In genomic region chr3:195522254-195523023, GRCh38 we compare ENCODE assay signal across 8 cellular contexts. TPM values are rescaled to one million over a fixed set of nuclear protein-coding genes. Genes with fewer than 3 reads are reported as not detected.
DNase-seq lines count a peak whose midpoint lies in the region; ATAC-seq and TF ChIP-seq lines count a peak whose summit lies in the region.

No MANE protein-coding gene starts in this region.

- peaks cover 32% of the 10 kb centered on the region for H3K36me3 ChIP-seq in DND-41 (ENCODE audit: insufficient read depth, low read length)
- peaks cover 7 to 12% of the 10 kb centered on the region in 2 donors for H3K36me3 ChIP-seq in thyroid gland

- no peaks in the 10 kb centered on the region for H3K9me3 Mint-ChIP-seq in activated T-cell treated with anti-CD3 and anti-CD28 coated beads, Interleukin-2, amount 50 U/mL, for 72 hours

- H3K4me1 ChIP-seq in DND-41 (ENCODE audit: insufficient read depth, low read length): no peaks in the 10 kb centered on the region
- H3K4me1 ChIP-seq in thyroid gland: no peaks in the 10 kb centered on the region

- WGBS in thyroid gland, 2 donors: 64 to 68% methylated on average over 6 of the region's 6 CpGs

- no peak for DNase-seq in DND-41
- DNase-seq in NCI-H1694 (lab: John Stamatoyannopoulos, UW): peak; percentile 42
- DNase-seq in activated T-cell treated with anti-CD3 and anti-CD28 coated beads, Interleukin-2, amount 50 U/mL, for 72 hours: no peak
- peak; percentile 42 for DNase-seq in iPS-NIHi11 (ENCODE audit: low spot score)
- no peak for DNase-seq in thyroid gland

- H3K27me3 ChIP-seq in DND-41 (ENCODE audit: insufficient read depth, low read length, poor library complexity) (no peaks in the 10 kb centered on the region), thyroid gland (no peaks in the 10 kb centered on the region)

- no peak overlapping the region for H3K27ac ChIP-seq in 22Rv1
- no peak overlapping the region for H3K27ac ChIP-seq in DND-41 (ENCODE audit: low read length)
- no peak overlapping the region for H3K27ac ChIP-seq in thyroid gland

- H2AFZ ChIP-seq in DND-41 (ENCODE audit: low read depth, low read length): no peak overlapping the region

- no peak overlapping the region for H3K4me2 ChIP-seq in DND-41 (ENCODE audit: insufficient read depth, low read length)

- H3K4me3 ChIP-seq in DND-41 (ENCODE audit: low read depth in 1 of 2, low read length in 2 of 2) (no peak overlapping the region), thyroid gland (replicated peaks in 1 of 3) (no peak overlapping the region)

- H3K9me3 ChIP-seq in DND-41 (ENCODE audit: insufficient read depth, low read length, severe bottlenecking): no peaks in the 10 kb centered on the region
- H3K9me3 ChIP-seq in thyroid gland: no peaks in the 10 kb centered on the region

- H3K9ac ChIP-seq in DND-41 (ENCODE audit: low read depth, low read length): no peak overlapping the region

- H3K4me1 Mint-ChIP-seq in activated T-cell treated with anti-CD3 and anti-CD28 coated beads, Interleukin-2, amount 50 U/mL, for 72 hours (ENCODE audit: low read depth): peaks cover 41% of the 10 kb centered on the region

- no peaks in the 10 kb centered on the region for H3K27me3 Mint-ChIP-seq in activated T-cell treated with anti-CD3 and anti-CD28 coated beads, Interleukin-2, amount 50 U/mL, for 72 hours (ENCODE audit: low read depth)

- peaks cover 2 to 22% of the 10 kb centered on the region in 2 donors for H3K36me3 Mint-ChIP-seq in activated T-cell treated with anti-CD3 and anti-CD28 coated beads, Interleukin-2, amount 50 U/mL, for 72 hours (ENCODE audit: insufficient read depth in 2 of 2)

- TF ChIP-seq POLR2A in thyroid gland (IDR thresholded peaks at IDR 0.05): no peak

- ATAC-seq in DND-41 (ENCODE audit: insufficient read depth, low read depth): peak; percentile 33; the same call in 1 of the 3 replicates
- ATAC-seq in activated T-cell treated with anti-CD3 and anti-CD28 coated beads, Interleukin-2, amount 50 U/mL, for 72 hours (replicated peaks in 1 of 2): no peak
- no peak for ATAC-seq in HG03135 (IDR thresholded peaks at IDR 0.05; ENCODE audit: unreplicated experiment)
- ATAC-seq in GM18520 (IDR thresholded peaks at IDR 0.05; ENCODE audit: unreplicated experiment): no peak

- H3K27ac Mint-ChIP-seq in activated T-cell treated with anti-CD3 and anti-CD28 coated beads, Interleukin-2, amount 50 U/mL, for 72 hours: peak overlapping the region; percentile 90

- H3K79me2 ChIP-seq in DND-41 (ENCODE audit: insufficient read depth, low read length): no peaks in the 10 kb centered on the region

- intact Hi-C loops in thyroid gland (cut with DNase I): no loop called here

- TF ChIP-seq CTCF in 22Rv1 (IDR thresholded peaks at IDR 0.05) (peak; percentile 75), DND-41 (IDR thresholded peaks at IDR 0.05; ENCODE audit: borderline replicate concordance, extremely low read depth, low read length, poor library complexity, severe bottlenecking) (peak; percentile 76), thyroid gland (IDR thresholded peaks at IDR 0.05) (peak; percentile 6 to 86 (median 66))

- no peaks in the 10 kb centered on the region for H4K20me1 ChIP-seq in DND-41 (ENCODE audit: insufficient read depth, low read length)

- peak overlapping the region in 1 of 2 donors; percentile 12 for H3K4me3 Mint-ChIP-seq in activated T-cell treated with anti-CD3 and anti-CD28 coated beads, Interleukin-2, amount 50 U/mL, for 72 hours

RNA-seq across cellular contexts. Expression of gene PPP1R2, which starts 20.7 kb away (rescaled TPM):
- total RNA-seq in activated T-cell treated with anti-CD3 and anti-CD28 coated beads, Interleukin-2, amount 50 U/mL, for 72 hours: 10 to 100 TPM; 68.7 to 71.9 TPM
- total RNA-seq in thyroid gland: 100 to 1,000 TPM in 2 of 4 donors, 10 to 100 TPM in 2; 76.2 to 113 (median 99.9) TPM

Comparison
In these comparisons a context has a peak if more than half of its experiments do, and no peak if none do; other contexts are left out.
1. DNase-seq: peak in NCI-H1694 (single experiment) and iPS-NIHi11 (single experiment); none in DND-41 (single experiment), activated T-cell treated with anti-CD3 and anti-CD28 coated beads, Interleukin-2, amount 50 U/mL, for 72 hours (0 of 2) and thyroid gland (0 of 2).
2. Peak in every context shown above with its lines, with median percentiles within 50 percentile points of each other: CTCF ChIP-seq.